ENCODE assay signal across 7 cellular contexts in genomic region chr17:35338230-35338629, GRCh38. TPM values are rescaled to one million over a fixed set of nuclear protein-coding genes. Genes with fewer than 3 reads are reported as not detected.
"Had no signal": no experiment of that assay in that cellular context is flagged by ENCODE, and none has a peak within 500 bp of the region (broad histone marks: within the 10 kb centered on the region; RNA-seq: fewer than 3 reads in every experiment).

No MANE protein-coding gene starts in this region.

- FAIRE-seq: HTR-8/SVneo, K562 had no signal

- H3K4me2 ChIP-seq: KMS-11 had no signal

- ATAC-seq: K562 had no signal

- H3K9ac ChIP-seq: KMS-11 had no signal

- DNase-seq: KBM-7, KG1 had no signal

- H3K4me3 ChIP-seq: K562 had no signal

- H3K27ac ChIP-seq: HL-60, KMS-11 had no signal

RNA-seq across cellular contexts. Expression of gene SLFN11, which starts 35.2 kb away (rescaled TPM):
- total RNA-seq: HT-29 had no signal
